Comparison of ENCODE assay signal across 24 cellular contexts in the genomic region with DNA sequence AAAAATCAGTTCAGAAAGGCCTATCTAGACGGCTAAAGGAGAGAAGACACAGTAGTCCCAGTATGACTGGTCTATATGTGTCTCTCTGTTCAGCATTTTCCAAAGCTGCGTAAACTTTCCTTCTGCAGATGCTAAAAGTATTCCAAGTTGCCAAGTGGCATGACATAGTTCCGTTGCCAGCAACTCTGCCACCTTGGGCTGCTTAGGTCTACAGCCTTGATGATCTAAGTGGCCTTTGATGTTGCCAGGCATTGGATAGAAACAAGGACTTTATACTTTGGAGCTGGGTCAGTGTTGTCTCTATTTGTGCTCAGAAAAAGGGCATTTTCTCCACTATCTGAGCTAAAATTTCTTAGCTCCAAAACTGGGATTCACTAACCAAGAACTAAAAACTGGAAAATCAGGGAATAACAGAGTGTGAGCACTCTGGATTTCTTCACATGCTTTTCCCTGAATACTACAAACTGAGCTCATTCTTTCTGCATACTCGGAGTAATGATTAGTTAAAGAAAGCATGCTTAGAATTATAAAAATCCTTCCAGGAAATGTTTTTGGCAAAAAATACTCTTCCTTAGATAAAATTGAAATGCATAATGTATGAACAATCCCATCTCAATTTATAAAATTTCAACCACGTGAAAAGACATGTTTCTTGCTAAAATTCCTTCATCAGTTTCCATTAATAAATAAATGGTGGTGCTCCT.
DNase-seq lines count a peak whose midpoint lies in the region; ATAC-seq and TF ChIP-seq lines count a peak whose summit lies in the region.
"Had no signal": no experiment of that assay in that cellular context is flagged by ENCODE, and none has a peak within 500 bp of the region (broad histone marks: within the 10 kb centered on the region; RNA-seq: fewer than 3 reads in every experiment).

No MANE protein-coding gene starts in this region.

- no peaks in the 10 kb centered on the region for H3K79me2 ChIP-seq in osteoblast (ENCODE audit: insufficient read depth, low read length)

- peaks cover 40% of the 10 kb centered on the region for H3K4me1 ChIP-seq in osteoblast (ENCODE audit: insufficient read depth, low read length)
- H3K4me1 ChIP-seq: A549 had no signal

- DNase-seq in EH (ENCODE audit: low read depth) (peak; percentile 83), amniotic epithelial cell (ENCODE audit: low read depth) (peak; percentile 27), fibroblast of gingiva (ENCODE audit: low read depth) (peak; percentile 30), osteoblast (ENCODE audit: insufficient read length, low spot score, missing footprints) (no peak), Kasumi-1 (lab: John Stamatoyannopoulos, UW) (no peak)
- DNase-seq in activated naive CD4-positive, alpha-beta T cell treated with Interleukin-2 at 50 U/mL for 16 hours, result no peak
- DNase-seq: activated CD4-positive, alpha-beta T cell treated with anti-CD3 and anti-CD28 coated beads for 1 hour; activated effector memory CD4-positive, alpha-beta T cell treated with anti-CD3 and anti-CD28 coated beads, Interleukin-2, amount 50 U/mL, for 16 hours; activated T-cell treated with anti-CD3 and anti-CD28 coated beads, Interleukin-2, amount 50 U/mL, for 1 hour; cortex of kidney; DMS153; hypothalamus; left ventricle myocardium inferior; natural killer cell; NCI-H510A treated with DMSO at 0.1 percent for 48 hours; occipital lobe; PC-3; tibial artery had no signal

- no peaks in the 10 kb centered on the region for H4K20me1 ChIP-seq in osteoblast (ENCODE audit: insufficient read depth, low read length)

- H3K4me2 ChIP-seq in osteoblast (ENCODE audit: insufficient read depth, low read length), result peak overlapping the region; percentile 25
- H3K4me2 ChIP-seq: A549 had no signal

- no peaks in the 10 kb centered on the region for H3K36me3 ChIP-seq in osteoblast (ENCODE audit: insufficient read depth, low read length)
- H3K36me3 ChIP-seq: cardiac muscle cell, esophagus muscularis mucosa, left ventricle myocardium inferior, tibial artery had no signal

- H3K4me3 ChIP-seq in osteoblast (ENCODE audit: insufficient read depth, low read length), result no peak overlapping the region
- H3K4me3 ChIP-seq: A549, cardiac muscle cell, esophagus muscularis mucosa, left ventricle myocardium inferior, tibial artery had no signal

- ATAC-seq in HG03039 (IDR thresholded peaks at IDR 0.05; ENCODE audit: unreplicated experiment), result no peak
- no peak for ATAC-seq in HG02642 (IDR thresholded peaks at IDR 0.05; ENCODE audit: poor library complexity, unreplicated experiment)
- ATAC-seq: A549, HepG2, natural killer cell, PC-3 had no signal

- TF ChIP-seq CTCF in osteoblast (IDR thresholded peaks at IDR 0.05; ENCODE audit: extremely low read depth, low read depth, low read length), result no peak

- peak overlapping the region; percentile 75 for H3K27ac ChIP-seq in osteoblast (ENCODE audit: low read depth, low read length)
- H3K27ac ChIP-seq: A549, cardiac muscle cell, esophagus muscularis mucosa, left ventricle myocardium inferior, tibial artery had no signal

- H3K9me3 ChIP-seq in osteoblast (ENCODE audit: low read depth, low read length), result no peaks in the 10 kb centered on the region
- H3K9me3 ChIP-seq: A549, esophagus muscularis mucosa, left ventricle myocardium inferior, tibial artery had no signal

- H2AFZ ChIP-seq in osteoblast (ENCODE audit: low read length), result peak overlapping the region; percentile 28

- H3K27me3 ChIP-seq in osteoblast (ENCODE audit: insufficient read depth, low read length), result no peaks in the 10 kb centered on the region
- H3K27me3 ChIP-seq: cardiac muscle cell, esophagus muscularis mucosa, tibial artery had no signal

Comparison
In these comparisons a context has a peak if more than half of its experiments do, and no peak if none do; other contexts are left out.
1. DNase-seq: peak in EH (single experiment), amniotic epithelial cell (single experiment) and fibroblast of gingiva (single experiment); none in osteoblast (single experiment), Kasumi-1 (0 of 2) and activated naive CD4-positive, alpha-beta T cell treated with Interleukin-2 at 50 U/mL for 16 hours (single experiment).